Comparison of ENCODE assay signal across 19 cellular contexts in the genomic region with DNA sequence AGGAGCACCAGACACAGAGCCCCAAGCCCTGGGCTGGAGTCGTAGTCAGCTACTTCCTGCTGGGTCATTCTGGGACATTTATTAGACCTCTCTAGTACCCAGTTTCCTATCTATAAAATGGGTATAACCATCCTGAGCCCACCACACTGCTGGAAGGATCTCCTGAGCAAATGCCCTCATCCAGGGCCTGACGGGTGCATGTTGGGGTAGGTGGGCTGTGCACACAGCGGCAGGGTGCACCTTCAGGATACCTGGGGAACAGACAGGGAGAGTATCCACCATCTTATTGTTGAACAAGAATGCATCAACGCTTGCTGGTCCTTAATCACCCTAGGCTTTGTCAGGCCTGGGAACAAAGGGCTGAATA.
A peak's percentile ranks its signal among the peaks of the same experiment; 100 is the strongest.
DNase-seq lines count a peak whose midpoint lies in the region; ATAC-seq, FAIRE-seq and TF ChIP-seq lines count a peak whose summit lies in the region.
"Had no signal": no experiment of that assay in that cellular context is flagged by ENCODE, and none has a peak within 500 bp of the region (broad histone marks: within the 10 kb centered on the region; RNA-seq: fewer than 3 reads in every experiment).

No MANE protein-coding gene starts in this region.

- H3K27me3 ChIP-seq in MM.1S (replicated peaks; ENCODE audit: insufficient read depth, low read length) (no peaks in the 10 kb centered on the region), sigmoid colon (no peaks in the 10 kb centered on the region)
- H3K27me3 ChIP-seq: cardiac muscle cell, right lobe of liver, thyroid gland had no signal

- no peak overlapping the region for H3K4me3 Mint-ChIP-seq in T-helper 1 cell treated with Interleukin-12 subunit alpha and Interleukin-12 subunit beta and Interleukin-4 antibody, amounts not matched to agents 30 μg/mL and 1 μg/mL, for 36 hours
- H3K4me3 Mint-ChIP-seq in activated naive CD8-positive, alpha-beta T cell treated with anti-CD3 and anti-CD28 coated beads, Interleukin-2, amount 50 U/mL, for 24 hours: peak overlapping the region; percentile 72
- H3K4me3 Mint-ChIP-seq: HFFc6 had no signal

- H3K4me2 ChIP-seq in MM.1S (ENCODE audit: low read depth, low read length): peak overlapping the region; percentile 82
- H3K4me2 ChIP-seq: SK-N-SH had no signal

- 84 to 90% methylated on average over 4 of the region's 4 CpGs for WGBS in sigmoid colon, 2 donors

- H3K9me3 ChIP-seq in MM.1S (replicated peaks; ENCODE audit: insufficient read depth, low read length) (no peaks in the 10 kb centered on the region), sigmoid colon (no peaks in the 10 kb centered on the region)
- H3K9me3 ChIP-seq: right lobe of liver, SK-N-SH, thyroid gland had no signal

- peak overlapping the region; percentile 93 for H3K27ac ChIP-seq in MM.1S (ENCODE audit: low read length)
- no peak overlapping the region for H3K27ac ChIP-seq in sigmoid colon
- H3K27ac ChIP-seq: 22Rv1, C4-2B, cardiac muscle cell, thyroid gland, VCaP had no signal

- no peak for FAIRE-seq in GM12892 (lab: Jason Lieb, UNC)

- H3K27me3 Mint-ChIP-seq in T-helper 1 cell treated with Interleukin-12 subunit alpha and Interleukin-12 subunit beta and Interleukin-4 antibody, amounts not matched to agents 30 μg/mL and 1 μg/mL, for 36 hours (ENCODE audit: low read depth): no peaks in the 10 kb centered on the region
- no peaks in the 10 kb centered on the region for H3K27me3 Mint-ChIP-seq in activated naive CD8-positive, alpha-beta T cell treated with anti-CD3 and anti-CD28 coated beads, Interleukin-2, amount 50 U/mL, for 24 hours

- peaks cover 61% of the 10 kb centered on the region for H3K4me1 ChIP-seq in MM.1S (ENCODE audit: low read length)
- peaks cover 0 to 3% (median 0%) of the 10 kb centered on the region in 4 donors for H3K4me1 ChIP-seq in sigmoid colon
- H3K4me1 ChIP-seq: right lobe of liver had no signal

- no peaks in the 10 kb centered on the region for H4K20me1 ChIP-seq in MM.1S (ENCODE audit: insufficient read depth, low read length)

- no peaks in the 10 kb centered on the region for H3K36me3 ChIP-seq in MM.1S (replicated peaks; ENCODE audit: insufficient read depth, low read length)
- H3K36me3 ChIP-seq in sigmoid colon: no peaks in the 10 kb centered on the region
- H3K36me3 ChIP-seq: cardiac muscle cell, right lobe of liver, thyroid gland had no signal

- H3K9ac ChIP-seq in MM.1S (ENCODE audit: low read length): peak overlapping the region; percentile 58
- H3K9ac ChIP-seq: SK-N-SH had no signal

- peaks cover 34% of the 10 kb centered on the region for H3F3A ChIP-seq in MM.1S (ENCODE audit: insufficient read depth, low read length)

- no peaks in the 10 kb centered on the region for H3K79me2 ChIP-seq in MM.1S (ENCODE audit: low read length)

- peak overlapping the region; percentile 62 for H3K27ac Mint-ChIP-seq in T-helper 1 cell treated with Interleukin-12 subunit alpha and Interleukin-12 subunit beta and Interleukin-4 antibody, amounts not matched to agents 30 μg/mL and 1 μg/mL, for 36 hours
- peak overlapping the region; percentile 94 for H3K27ac Mint-ChIP-seq in activated naive CD8-positive, alpha-beta T cell treated with anti-CD3 and anti-CD28 coated beads, Interleukin-2, amount 50 U/mL, for 24 hours
- H3K27ac Mint-ChIP-seq: HFFc6 had no signal

- DNase-seq in T-helper 1 cell: no peak
- no peak for DNase-seq in MM.1S
- DNase-seq in activated naive CD8-positive, alpha-beta T cell treated with anti-CD3 and anti-CD28 coated beads, Interleukin-2, amount 50 U/mL, for 24 hours: no peak
- peak; percentile 56 for DNase-seq in sigmoid colon
- no peak for DNase-seq in NCI-H1436 (lab: John Stamatoyannopoulos, UW)
- no peak for DNase-seq in GM12892 (ENCODE audit: insufficient read length)
- no peak for DNase-seq in SIG-M5 (lab: John Stamatoyannopoulos, UW)
- DNase-seq: effector CD4-positive, alpha-beta T cell; HFFc6; NCI-H2029 treated with DMSO at 0.1 percent for 48 hours; PC-3 had no signal

- H3K9me2 ChIP-seq in MM.1S (replicated peaks; ENCODE audit: insufficient read depth, low read length): no peaks in the 10 kb centered on the region
- H3K9me2 ChIP-seq: SK-N-SH had no signal

- TF ChIP-seq EP300 in sigmoid colon (IDR thresholded peaks at IDR 0.05): no peak

- H3K4me3 ChIP-seq in MM.1S (ENCODE audit: low read length) (peak overlapping the region; percentile 37; the same call in 1 of the 2 replicates), sigmoid colon (no peak overlapping the region)
- H3K4me3 ChIP-seq: cardiac muscle cell, right lobe of liver, thyroid gland had no signal

- peaks cover 40% of the 10 kb centered on the region for H3K4me1 Mint-ChIP-seq in T-helper 1 cell treated with Interleukin-12 subunit alpha and Interleukin-12 subunit beta and Interleukin-4 antibody, amounts not matched to agents 30 μg/mL and 1 μg/mL, for 36 hours (ENCODE audit: low read depth)
- peaks cover 59% of the 10 kb centered on the region for H3K4me1 Mint-ChIP-seq in activated naive CD8-positive, alpha-beta T cell treated with anti-CD3 and anti-CD28 coated beads, Interleukin-2, amount 50 U/mL, for 24 hours

- TF ChIP-seq POLR2A in sigmoid colon (IDR thresholded peaks at IDR 0.05) (no peak), GM12892 (IDR thresholded peaks at IDR 0.05; ENCODE audit: low read depth, low read length) (no peak)

- intact Hi-C loops in sigmoid colon (cut with DNase I): no loop called here

- H3K9me3 Mint-ChIP-seq in T-helper 1 cell treated with Interleukin-12 subunit alpha and Interleukin-12 subunit beta and Interleukin-4 antibody, amounts not matched to agents 30 μg/mL and 1 μg/mL, for 36 hours: peaks cover 4% of the 10 kb centered on the region
- peaks cover 6% of the 10 kb centered on the region for H3K9me3 Mint-ChIP-seq in activated naive CD8-positive, alpha-beta T cell treated with anti-CD3 and anti-CD28 coated beads, Interleukin-2, amount 50 U/mL, for 24 hours
- H3K9me3 Mint-ChIP-seq: HFFc6 had no signal

- H3K36me3 Mint-ChIP-seq in T-helper 1 cell treated with Interleukin-12 subunit alpha and Interleukin-12 subunit beta and Interleukin-4 antibody, amounts not matched to agents 30 μg/mL and 1 μg/mL, for 36 hours (ENCODE audit: low read depth): no peaks in the 10 kb centered on the region
- H3K36me3 Mint-ChIP-seq in activated naive CD8-positive, alpha-beta T cell treated with anti-CD3 and anti-CD28 coated beads, Interleukin-2, amount 50 U/mL, for 24 hours (ENCODE audit: low read depth): no peaks in the 10 kb centered on the region

- H2AFZ ChIP-seq in MM.1S (ENCODE audit: low read length): no peak overlapping the region

- no peak for ATAC-seq in activated naive CD8-positive, alpha-beta T cell treated with anti-CD3 and anti-CD28 coated beads, Interleukin-2, amount 50 U/mL, for 24 hours
- ATAC-seq: PC-3 had no signal

- TF ChIP-seq CTCF in MM.1S (IDR thresholded peaks at IDR 0.05; ENCODE audit: low read length) (no peak), sigmoid colon (IDR thresholded peaks at IDR 0.05) (no peak)
